10 cellular contexts compared by ENCODE assay signal in the genomic region with DNA sequence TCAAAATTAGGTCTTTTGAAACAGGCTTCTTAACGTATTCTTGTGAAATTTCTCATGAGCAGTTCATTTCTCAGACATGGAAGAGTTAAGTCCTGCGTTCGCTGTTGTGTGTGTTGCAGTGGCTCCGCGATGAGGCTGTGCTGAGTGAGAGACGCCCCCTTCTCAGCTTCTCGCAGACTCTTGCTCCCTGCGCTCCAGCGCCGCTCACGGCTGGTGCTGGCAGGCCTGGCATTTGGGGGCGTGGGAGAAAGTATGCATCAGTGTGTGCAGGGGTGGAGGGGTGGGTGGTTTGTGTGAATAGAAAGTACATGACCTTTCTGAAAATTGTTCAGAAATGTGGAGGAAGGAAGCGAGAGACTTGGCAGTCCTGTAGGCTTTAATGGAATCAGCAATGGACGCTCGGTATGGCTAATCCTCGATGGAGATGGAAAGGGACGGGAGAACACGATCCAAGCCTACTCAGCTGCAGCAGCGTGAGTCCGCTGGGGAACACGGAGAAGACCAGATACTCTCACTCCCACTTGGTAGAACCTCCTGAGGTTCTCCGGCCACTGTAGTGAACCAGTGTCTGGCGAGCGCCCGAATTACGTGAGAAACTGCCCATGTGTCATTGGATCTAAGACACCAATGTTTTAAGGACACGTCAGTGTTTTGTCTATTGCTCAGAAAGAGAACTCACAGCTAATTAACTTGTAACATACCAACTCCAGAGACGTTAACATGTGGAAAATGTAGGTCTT. TPM values are rescaled to one million over a fixed set of nuclear protein-coding genes. Genes with fewer than 3 reads are reported as not detected.
DNase-seq lines count a peak whose midpoint lies in the region; ATAC-seq and TF ChIP-seq lines count a peak whose summit lies in the region.
"Had no signal": no experiment of that assay in that cellular context is flagged by ENCODE, and none has a peak within 500 bp of the region (broad histone marks: within the 10 kb centered on the region; RNA-seq: fewer than 3 reads in every experiment).

No MANE protein-coding gene starts in this region.

- no peak overlapping the region for H2BK15ac ChIP-seq in neuronal stem cell (ENCODE audit: low read length)

- H3K27ac ChIP-seq in esophagus muscularis mucosa (replicated peaks in 1 of 4) (peak overlapping the region; percentile 28 to 63 (median 40)), neuronal stem cell (replicated peaks; ENCODE audit: low read length) (peak overlapping the region; percentile 9), testis (peak overlapping the region in 1 of 2 donors; percentile 45), trophoblast cell (ENCODE audit: low read depth, low read length) (no peak overlapping the region)

- H3K9me3 ChIP-seq in esophagus muscularis mucosa: no peaks in the 10 kb centered on the region
- H3K9me3 ChIP-seq in neuronal stem cell (replicated peaks in 1 of 2; ENCODE audit: control insufficient read depth in 2 of 2, insufficient read depth in 1 of 2, low read depth in 1 of 2, low read length in 2 of 2): no peaks in the 10 kb centered on the region
- no peaks in the 10 kb centered on the region for H3K9me3 ChIP-seq in testis
- no peaks in the 10 kb centered on the region for H3K9me3 ChIP-seq in trophoblast cell (ENCODE audit: insufficient read depth, low read depth, low read length)

- H3K9ac ChIP-seq in neuronal stem cell (ENCODE audit: low read depth, low read length, poor library complexity): no peak overlapping the region
- H3K9ac ChIP-seq in trophoblast cell (ENCODE audit: low read length): no peak overlapping the region

- no peak overlapping the region for H3K4ac ChIP-seq in neuronal stem cell (ENCODE audit: low read length)
- no peak overlapping the region for H3K4ac ChIP-seq in trophoblast cell (ENCODE audit: low read depth, low read length)

- H4K12ac ChIP-seq in trophoblast cell (ENCODE audit: low read depth, low read length): no peak overlapping the region

- H2BK120ac ChIP-seq in neuronal stem cell (ENCODE audit: low read depth, low read length) (no peak overlapping the region), trophoblast cell (ENCODE audit: insufficient read depth, low read length, poor library complexity) (no peak overlapping the region)

- H3K79me2 ChIP-seq in trophoblast cell (ENCODE audit: control insufficient read depth, insufficient read depth, low read length, poor library complexity): no peaks in the 10 kb centered on the region

- H3K4me2 ChIP-seq in neuronal stem cell (ENCODE audit: insufficient read depth, low read length, poor library complexity, severe bottlenecking) (no peak overlapping the region), trophoblast cell (ENCODE audit: low read length) (no peak overlapping the region)

- H2AFZ ChIP-seq in neuronal stem cell (ENCODE audit: low read length) (no peak overlapping the region), trophoblast cell (ENCODE audit: insufficient read depth, low read length, poor library complexity) (no peak overlapping the region)

- H3K79me1 ChIP-seq in neuronal stem cell (ENCODE audit: low read depth, low read length) (peaks cover 12% of the 10 kb centered on the region), trophoblast cell (ENCODE audit: low read length) (no peaks in the 10 kb centered on the region)

- no peak for ATAC-seq in GM18907 (IDR thresholded peaks at IDR 0.05; ENCODE audit: unreplicated experiment)
- no peak for ATAC-seq in GM18519 (IDR thresholded peaks at IDR 0.05; ENCODE audit: low FRiP score, unreplicated experiment)

- no peak for TF ChIP-seq EP300 in esophagus muscularis mucosa (IDR thresholded peaks at IDR 0.05)

- H3K36me3 ChIP-seq in esophagus muscularis mucosa (peaks cover 0 to 11% (median 2%) of the 10 kb centered on the region in 4 donors), neuronal stem cell (replicated peaks in 1 of 2; ENCODE audit: control insufficient read depth in 2 of 2, insufficient read depth in 2 of 2, low read length in 2 of 2) (peaks cover 11 to 18% of the 10 kb centered on the region in 2 donors), testis (ENCODE audit: low read depth, missing control alignments) (no peaks in the 10 kb centered on the region), trophoblast cell (ENCODE audit: control insufficient read depth in 1 of 2, insufficient read depth in 2 of 2, low read length in 2 of 2) (peaks cover 2 to 5% of the 10 kb centered on the region in 2 experiments)

- H2AK5ac ChIP-seq in neuronal stem cell (ENCODE audit: low read depth, low read length) (no peak overlapping the region), trophoblast cell (ENCODE audit: low read length) (no peak overlapping the region)

- H3K4me1 ChIP-seq in esophagus muscularis mucosa: peaks cover 22 to 66% (median 45%) of the 10 kb centered on the region in 4 donors
- peaks cover 7 to 11% of the 10 kb centered on the region in 2 donors for H3K4me1 ChIP-seq in neuronal stem cell (ENCODE audit: control insufficient read depth in 2 of 2, insufficient read depth in 1 of 2, low read depth in 1 of 2, low read length in 2 of 2)
- H3K4me1 ChIP-seq in testis: peaks cover 3% of the 10 kb centered on the region
- peaks cover 0 to under 1% of the 10 kb centered on the region in 2 experiments for H3K4me1 ChIP-seq in trophoblast cell (ENCODE audit: control insufficient read depth in 1 of 2, insufficient read depth in 2 of 2, low read length in 2 of 2)

- WGBS in esophagus muscularis mucosa: 45% methylated on average over 28 of the region's 28 CpGs
- no CpG with 5 or more reads among the region's 28 CpGs for WGBS in neuronal stem cell (ENCODE audit: extremely low coverage in 2 of 2, insufficient read length in 2 of 2, insufficient replicate concordance in 1 of 2), 2 donors
- 49% methylated on average over 28 of the region's 28 CpGs for WGBS in testis, 2 donors
- no CpG with 5 or more reads among the region's 28 CpGs for WGBS in trophoblast cell (ENCODE audit: extremely low coverage, insufficient coverage, insufficient read length)

- no peak overlapping the region for H3K14ac ChIP-seq in neuronal stem cell (ENCODE audit: low read length)
- H3K14ac ChIP-seq in trophoblast cell (ENCODE audit: low read length): no peak overlapping the region

- peak in 1 of 3 experiments; percentile 18 for TF ChIP-seq CTCF in esophagus muscularis mucosa (IDR thresholded peaks at IDR 0.05)
- no peak for TF ChIP-seq CTCF in testis (IDR thresholded peaks at IDR 0.05)

- DNase-seq in activated CD4-positive, alpha-beta T cell treated with anti-CD3 and anti-CD28 coated beads for 48 hours: peak; percentile 58
- no peak for DNase-seq in activated CD4-positive, alpha-beta T cell treated with anti-CD3 and anti-CD28 coated beads, Interleukin-2, amount 50 U/mL, for 1 hour
- DNase-seq in esophagus muscularis mucosa (ENCODE audit: extremely low spot score) (no peak), neuronal stem cell (ENCODE audit: low spot score) (no peak), testis (peak; percentile 53), trophoblast cell (no peak)
- DNase-seq: ACHN, NCI-H2081 had no signal

- no peak for TF ChIP-seq POLR2A in esophagus muscularis mucosa (IDR thresholded peaks at IDR 0.05; ENCODE audit: low read depth)
- TF ChIP-seq POLR2A in testis (IDR thresholded peaks at IDR 0.05): no peak

- H2BK5ac ChIP-seq in neuronal stem cell (ENCODE audit: low read length) (no peak overlapping the region), trophoblast cell (ENCODE audit: low read depth, low read length, poor library complexity) (no peak overlapping the region)

- H3K27me3 ChIP-seq in esophagus muscularis mucosa (no peaks in the 10 kb centered on the region), neuronal stem cell (ENCODE audit: control insufficient read depth in 3 of 3, insufficient read depth in 3 of 3, low read depth in 1 of 3, low read length in 3 of 3) (no peaks in the 10 kb centered on the region), testis (no peaks in the 10 kb centered on the region), trophoblast cell (ENCODE audit: insufficient read depth, low read length) (no peaks in the 10 kb centered on the region)

- H2BK12ac ChIP-seq in neuronal stem cell (ENCODE audit: low read length) (no peak overlapping the region), trophoblast cell (ENCODE audit: low read length) (no peak overlapping the region)

- H3K23ac ChIP-seq in neuronal stem cell (ENCODE audit: low read depth, low read length, poor library complexity) (no peak overlapping the region), trophoblast cell (ENCODE audit: low read length) (no peak overlapping the region)

- H4K8ac ChIP-seq in neuronal stem cell (ENCODE audit: low read depth, low read length) (no peak overlapping the region), trophoblast cell (ENCODE audit: low read depth, low read length) (no peak overlapping the region)

- H3K18ac ChIP-seq in neuronal stem cell (ENCODE audit: low read length): no peak overlapping the region
- H3K18ac ChIP-seq in trophoblast cell (ENCODE audit: low read length): no peak overlapping the region

- H4K91ac ChIP-seq in neuronal stem cell (ENCODE audit: low read depth, low read length, poor library complexity) (no peak overlapping the region), trophoblast cell (ENCODE audit: low read depth, low read length) (no peak overlapping the region)

- intact Hi-C loops in esophagus muscularis mucosa (cut with DNase I): loop anchor here (10.0 kb wide), 1 partner anchor 109 kb away; no protein-coding TSS in a partner anchor
- intact Hi-C loops in testis (cut with DNase I; ENCODE audit: low total_unique reads): no loop called here

- peak overlapping the region; percentile 12 to 42 (median 28) for H3K4me3 ChIP-seq in esophagus muscularis mucosa
- no peak overlapping the region for H3K4me3 ChIP-seq in neuronal stem cell (ENCODE audit: low read length in 2 of 2)
- H3K4me3 ChIP-seq in testis: no peak overlapping the region
- no peak overlapping the region for H3K4me3 ChIP-seq in trophoblast cell (ENCODE audit: low read depth, low read length)

RNA-seq across cellular contexts. Expression of a gene that starts 5.9 kb away (rescaled TPM):
- total RNA-seq in esophagus muscularis mucosa (10 to 100 TPM; 15.2 to 33.7 (median 21.5) TPM), testis (10 to 100 TPM; 29.8 to 35.7 TPM)
- polyA plus RNA-seq in neuronal stem cell (2013, experiment 1 of 2): 25.7 TPM
- 24.2 TPM for polyA plus RNA-seq in neuronal stem cell (2013, experiment 2 of 2)
- polyA plus RNA-seq in testis (ENCODE audit: insufficient read depth, low read depth, low replicate concordance): 21.9 TPM
- polyA plus RNA-seq in trophoblast cell (2013): 12.9 and 13.2 TPM in 2 replicates

RNA-seq across cellular contexts. Expression of a gene that starts 51.3 kb away (rescaled TPM):
- total RNA-seq in esophagus muscularis mucosa (1 to 10 TPM; 1.2 to 7.1 (median 3.6) TPM), testis (1 to 10 TPM; 4.6 to 6.4 TPM)
- 13.5 TPM for polyA plus RNA-seq in neuronal stem cell (2013, experiment 1 of 2)
- 13.6 TPM for polyA plus RNA-seq in neuronal stem cell (2013, experiment 2 of 2)
- polyA plus RNA-seq in testis (ENCODE audit: insufficient read depth, low read depth, low replicate concordance): 9.7 TPM
- 19.8 and 20.9 TPM in 2 replicates for polyA plus RNA-seq in trophoblast cell (2013)

RNA-seq across cellular contexts. Expression of a gene that starts 55.7 kb away (rescaled TPM):
- total RNA-seq in esophagus muscularis mucosa: 10 to 100 TPM; 14.4 to 29.4 (median 24.0) TPM
- 27.7 TPM for polyA plus RNA-seq in neuronal stem cell (2013, experiment 1 of 2)
- 26.2 TPM for polyA plus RNA-seq in neuronal stem cell (2013, experiment 2 of 2)
- 10 to 100 TPM; 20.4 to 32.5 TPM for total RNA-seq in testis
- polyA plus RNA-seq in testis (ENCODE audit: insufficient read depth, low read depth, low replicate concordance): 46.8 TPM
- polyA plus RNA-seq in trophoblast cell (2013): 20.4 and 21.0 TPM in 2 replicates

Comparison
In these comparisons a context has a peak if more than half of its experiments do, and no peak if none do; other contexts are left out.
1. DNase-seq: peak in activated CD4-positive, alpha-beta T cell treated with anti-CD3 and anti-CD28 coated beads for 48 hours (single experiment) and testis (single experiment); none in activated CD4-positive, alpha-beta T cell treated with anti-CD3 and anti-CD28 coated beads, Interleukin-2, amount 50 U/mL, for 1 hour (single experiment), esophagus muscularis mucosa (single experiment), neuronal stem cell (single experiment) and trophoblast cell (0 of 2).
2. H3K4me3 ChIP-seq: peak in esophagus muscularis mucosa (4 of 4); none in neuronal stem cell (0 of 2), testis (0 of 2) and trophoblast cell (single experiment).